In genomic region chr2:202870431-202871160, GRCh38 we compare ENCODE assay signal across 8 cellular contexts. TPM values are rescaled to one million over a fixed set of nuclear protein-coding genes. Genes with fewer than 3 reads are reported as not detected.
DNase-seq lines count a peak whose midpoint lies in the region; ATAC-seq and FAIRE-seq lines count a peak whose summit lies in the region.

No MANE protein-coding gene starts in this region.

- H3K4me1 ChIP-seq in mononuclear cell (ENCODE audit: insufficient read depth, low read length): peaks cover 5% of the 10 kb centered on the region

- H3K9me3 ChIP-seq in mononuclear cell (ENCODE audit: low read depth, low read length): no peaks in the 10 kb centered on the region

- H3K27me3 ChIP-seq in mononuclear cell (ENCODE audit: insufficient read depth, low read length): no peaks in the 10 kb centered on the region

- ATAC-seq in GM21360 (IDR thresholded peaks at IDR 0.05; ENCODE audit: unreplicated experiment): peak; percentile 59

- H3K4me3 ChIP-seq in mononuclear cell (ENCODE audit: low read length): peak overlapping the region; percentile 70

- DNase-seq in COR-L47 (lab: John Stamatoyannopoulos, UW) (peak; percentile 93), HUDEP-2 (lab: John Stamatoyannopoulos, UW; ENCODE audit: unreplicated experiment in 76 of 76) (peak in 65 of 76 experiments; percentile 2 to 65 (median 40)), NOMO-1 treated with DMSO at 0.1 percent for 48 hours (lab: John Stamatoyannopoulos, UW; ENCODE audit: unreplicated experiment) (peak; percentile 45)
- peak; percentile 21 for DNase-seq in activated CD8-positive, alpha-beta memory T cell treated with anti-CD3 and anti-CD28 coated beads, Interleukin-2, amount 50 U/mL, for 24 hours (ENCODE audit: extremely low read depth)
- peak; percentile 75 for DNase-seq in stimulated activated CD8-positive, alpha-beta memory T cell treated with anti-CD3 and anti-CD28 coated beads, Interleukin-4, amount 100 ng/mL, for 48 hours

- FAIRE-seq in endometrium (lab: Jason Lieb, UNC): peak; percentile 61

RNA-seq across cellular contexts. Expression of gene ICA1L, which starts 1.0 kb away (rescaled TPM):
- total RNA-seq in mononuclear cell: 3.4 TPM

RNA-seq across cellular contexts. Expression of gene WDR12, which starts 40.9 kb away (rescaled TPM):
- total RNA-seq in mononuclear cell: 4.2 TPM

RNA-seq across cellular contexts. Expression of gene CARF, which starts 41.5 kb away (rescaled TPM):
- 12.5 TPM for total RNA-seq in mononuclear cell

Comparison
In these comparisons a context has a peak if more than half of its experiments do, and no peak if none do; other contexts are left out.
1. Peak in every context shown above with its lines: DNase-seq, ATAC-seq and H3K4me3 ChIP-seq.
2. DNase-seq: peak in every context shown above with its lines; median percentile 93 in COR-L47; 75 in stimulated activated CD8-positive, alpha-beta memory T cell treated with anti-CD3 and anti-CD28 coated beads, Interleukin-4, amount 100 ng/mL, for 48 hours; 45 in NOMO-1 treated with DMSO at 0.1 percent for 48 hours; 40 in HUDEP-2; 21 in activated CD8-positive, alpha-beta memory T cell treated with anti-CD3 and anti-CD28 coated beads, Interleukin-2, amount 50 U/mL, for 24 hours.